7 cellular contexts compared by ENCODE assay signal in genomic region chr3:75388515-75389124, GRCh38.
A peak's percentile ranks its signal among the peaks of the same experiment; 100 is the strongest.
DNase-seq lines count a peak whose midpoint lies in the region; TF ChIP-seq lines count a peak whose summit lies in the region.
"Not testable (repeated sequence)": the region's sequence is repeated elsewhere in the genome, so short reads cannot be mapped to it uniquely, and the experiment has no call there.

No MANE protein-coding gene starts in this region.

- not testable (repeated sequence) for H3K27me3 ChIP-seq in MG63; osteoblast (ENCODE audit: insufficient read depth, low read length)

- H3K36me3 ChIP-seq in MG63; osteoblast (ENCODE audit: insufficient read depth, low read length): not testable (repeated sequence)

- not testable (repeated sequence) for H3K4me3 ChIP-seq in AG10803 (ENCODE audit: low read length); MG63; astrocyte of the spinal cord (ENCODE audit: low read depth, low read length); osteoblast (ENCODE audit: insufficient read depth, low read length)

- TF ChIP-seq CTCF in AG10803 (conservative IDR thresholded peaks at IDR 0.05; ENCODE audit: low read length); astrocyte of the spinal cord (IDR thresholded peaks at IDR 0.05; ENCODE audit: low read depth, low read length); osteoblast (IDR thresholded peaks at IDR 0.05; ENCODE audit: extremely low read depth, low read depth, low read length): not testable (repeated sequence)

- not testable (repeated sequence) for H3K27ac ChIP-seq in osteoblast (ENCODE audit: low read depth, low read length)

- H4K20me1 ChIP-seq in osteoblast (ENCODE audit: insufficient read depth, low read length), result not testable (repeated sequence)

- peak; percentile 42 for DNase-seq in AG10803 (ENCODE audit: low read depth)
- peak; percentile 34 for DNase-seq in GM04503 (ENCODE audit: low read depth)
- DNase-seq in MG63, result peak; percentile 14
- DNase-seq in astrocyte of the spinal cord (ENCODE audit: low read depth, low spot score), result peak; percentile 59
- peak; percentile 5 for DNase-seq in fibroblast of gingiva (ENCODE audit: low read depth)
- DNase-seq in hepatic stellate cell (ENCODE audit: low spot score), result peak; percentile 18
- peak; percentile 84 for DNase-seq in osteoblast (ENCODE audit: insufficient read length, low spot score, missing footprints)

- H2AFZ ChIP-seq in osteoblast (ENCODE audit: low read length), result not testable (repeated sequence)

- in situ Hi-C loops in astrocyte of the spinal cord (cut with HindIII; ENCODE audit: low sequenced_read_pairs), result not testable (repeated sequence)

- not testable (repeated sequence) for H3K79me2 ChIP-seq in osteoblast (ENCODE audit: insufficient read depth, low read length)

- H3K9me3 ChIP-seq in MG63; osteoblast (ENCODE audit: low read depth, low read length): not testable (repeated sequence)

- peak overlapping the region; percentile 40 for H3K4me2 ChIP-seq in osteoblast (ENCODE audit: insufficient read depth, low read length)

- H3K4me1 ChIP-seq in osteoblast (ENCODE audit: insufficient read depth, low read length), result not testable (repeated sequence)

Comparison
In these comparisons a context has a peak if more than half of its experiments do, and no peak if none do; other contexts are left out.
1. DNase-seq: peak in every context shown above with its lines; median percentile 84 in osteoblast; 59 in astrocyte of the spinal cord; 42 in AG10803; 34 in GM04503; 18 in hepatic stellate cell; 14 in MG63; 5 in fibroblast of gingiva.